14 cellular contexts compared by ENCODE assay signal in the genomic region with DNA sequence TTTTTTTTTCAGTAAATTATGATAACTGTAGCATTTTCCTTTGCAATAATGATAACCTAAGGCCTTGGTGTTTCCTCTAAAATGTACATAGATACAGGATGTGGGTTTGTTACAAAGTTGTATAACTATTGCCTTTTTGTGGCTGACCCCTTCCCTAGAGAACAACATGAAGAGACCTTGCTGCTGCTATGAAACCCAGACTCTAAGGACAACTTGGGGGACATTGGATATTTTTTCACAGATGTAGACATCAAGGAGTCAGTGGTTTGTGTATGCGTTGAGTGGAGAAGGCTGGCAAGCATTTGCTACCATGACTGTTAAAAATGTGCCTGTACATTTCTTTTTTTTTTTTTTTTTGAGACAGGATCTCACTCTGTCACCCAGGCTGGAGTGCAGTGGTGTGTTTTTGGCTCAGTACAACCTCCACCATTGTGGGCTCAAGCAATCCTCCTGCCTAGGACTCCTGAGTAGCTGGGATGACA. TPM values are rescaled to one million over a fixed set of nuclear protein-coding genes. Genes with fewer than 3 reads are reported as not detected.
DNase-seq lines count a peak whose midpoint lies in the region; ATAC-seq lines count a peak whose summit lies in the region.
"Had no signal": no experiment of that assay in that cellular context is flagged by ENCODE, and none has a peak within 500 bp of the region (broad histone marks: within the 10 kb centered on the region; RNA-seq: fewer than 3 reads in every experiment).

No MANE protein-coding gene starts in this region.

- DNase-seq in adipocyte (ENCODE audit: low read depth) (no peak), Ammon's horn (ENCODE audit: low spot score) (no peak), NCI-H1092 (lab: John Stamatoyannopoulos, UW) (no peak), RKO (ENCODE audit: low spot score) (no peak)
- DNase-seq: Karpas-422; left ventricle myocardium superior; NCI-H526 treated with DMSO at 0.1 percent for 48 hours; stimulated activated CD4-positive, alpha-beta T cell treated with anti-CD3 and anti-CD28 coated beads, Interleukin-12 subunit alpha, Interleukin-12 subunit beta, amount 100 ng/mL, for 4 hours; stimulated activated naive CD4-positive, alpha-beta T cell treated with Interleukin-2 at 50 U/mL for 16 hours had no signal

- peak overlapping the region; percentile 69 for H3K9ac ChIP-seq in adipocyte (ENCODE audit: low read length)

- H3K9me3 ChIP-seq in KOPT-K1 (ENCODE audit: insufficient read depth, low read length, poor library complexity, severe bottlenecking), result no peaks in the 10 kb centered on the region
- H3K9me3 ChIP-seq in adipocyte (ENCODE audit: control insufficient read depth, low read length), result no peaks in the 10 kb centered on the region
- H3K9me3 ChIP-seq in mesodermal cell (ENCODE audit: control insufficient read depth, low read length), result no peaks in the 10 kb centered on the region

- H3K36me3 ChIP-seq in ACC112 (ENCODE audit: insufficient read depth, low read length), result no peaks in the 10 kb centered on the region
- H3K36me3 ChIP-seq in KOPT-K1 (ENCODE audit: insufficient read depth, low read length), result peaks cover 55% of the 10 kb centered on the region
- H3K36me3 ChIP-seq in adipocyte (ENCODE audit: control insufficient read depth, insufficient read depth, low read length, severe bottlenecking), result peaks cover 29% of the 10 kb centered on the region
- H3K36me3 ChIP-seq in mesodermal cell (ENCODE audit: control insufficient read depth, insufficient read depth, low read length), result peaks cover 38% of the 10 kb centered on the region

- H3K4me3 ChIP-seq in ACC112 (ENCODE audit: low read depth, low read length) (no peak overlapping the region), adipocyte (ENCODE audit: low read length) (peak overlapping the region; percentile 54), mesodermal cell (ENCODE audit: extremely low read depth, insufficient read depth, low read length, poor library complexity, severe bottlenecking) (no peak overlapping the region)
- H3K4me3 ChIP-seq: GM12878 had no signal

- H3K4me1 ChIP-seq in ACC112 (ENCODE audit: control insufficient read depth, insufficient read depth, low read length, unreplicated experiment), result peaks cover 34% of the 10 kb centered on the region
- H3K4me1 ChIP-seq in adipocyte (ENCODE audit: control insufficient read depth, insufficient read depth, low read length), result peaks cover 41% of the 10 kb centered on the region
- H3K4me1 ChIP-seq in mesodermal cell (ENCODE audit: control insufficient read depth, insufficient read depth, low read length, poor library complexity, severe bottlenecking), result peaks cover 18% of the 10 kb centered on the region

- H3K27me3 ChIP-seq in ACC112 (ENCODE audit: insufficient read depth, low read length), result no peaks in the 10 kb centered on the region
- H3K27me3 ChIP-seq in adipocyte (replicated peaks; ENCODE audit: control insufficient read depth, insufficient read depth, low read length), result no peaks in the 10 kb centered on the region

- H2AFZ ChIP-seq in ACC112 (ENCODE audit: low read length, unreplicated experiment), result no peak overlapping the region

- peaks cover 41% of the 10 kb centered on the region for H3K79me2 ChIP-seq in ACC112 (ENCODE audit: control insufficient read depth, insufficient read depth, low read length, unreplicated experiment)

- H3K27ac ChIP-seq in ACC112 (ENCODE audit: low read depth, low read length) (peak overlapping the region; percentile 62), KOPT-K1 (ENCODE audit: low read depth, low read length, poor library complexity, severe bottlenecking) (peak overlapping the region; percentile 19), mesodermal cell (ENCODE audit: low read depth, low read length, severe bottlenecking) (peak overlapping the region; percentile 49)

- 60 to 100% methylated on average over 1 of the region's 1 CpG for whole genome bisulfite sequencing in mesodermal cell (ENCODE audit: insufficient coverage in 2 of 2), 2 experiments

- ATAC-seq in GM19351 (IDR thresholded peaks at IDR 0.05; ENCODE audit: unreplicated experiment), result no peak
- ATAC-seq: GM12878, left ventricle myocardium superior had no signal

RNA-seq across cellular contexts. Expression of gene HMOX2, which starts 12.3 kb away (rescaled TPM):
- polyA plus RNA-seq in mesodermal cell (2013, experiment 1 of 2), result 31.1 TPM
- 29.0 TPM for polyA plus RNA-seq in mesodermal cell (2013, experiment 2 of 2)

RNA-seq across cellular contexts. Expression of gene NMRAL1, which starts 14.1 kb away (rescaled TPM):
- 18.0 TPM for polyA plus RNA-seq in mesodermal cell (2013, experiment 1 of 2)
- 16.7 TPM for polyA plus RNA-seq in mesodermal cell (2013, experiment 2 of 2)

RNA-seq across cellular contexts. Expression of gene CDIP1, which starts 50.0 kb away (rescaled TPM):
- polyA plus RNA-seq in mesodermal cell (2013, experiment 1 of 2), result 42.1 TPM
- 35.3 TPM for polyA plus RNA-seq in mesodermal cell (2013, experiment 2 of 2)
